In genomic region chr17:29726721-29727252, GRCh38 we compare ENCODE assay signal across 8 cellular contexts.
A peak's percentile ranks its signal among the peaks of the same experiment; 100 is the strongest.
DNase-seq lines count a peak whose midpoint lies in the region; ATAC-seq and TF ChIP-seq lines count a peak whose summit lies in the region.

No MANE protein-coding gene starts in this region.

- H3K9me2 ChIP-seq in PC-9 (ENCODE audit: insufficient read depth) = no peaks in the 10 kb centered on the region

- no peak overlapping the region for H2AFZ ChIP-seq in PC-9

- H4K20me1 ChIP-seq in PC-9 (ENCODE audit: insufficient read depth) = no peaks in the 10 kb centered on the region

- H3K36me3 ChIP-seq in PC-9 (ENCODE audit: low read depth) (no peaks in the 10 kb centered on the region), spleen (peaks cover 0 to 20% (median 0%) of the 10 kb centered on the region in 6 donors)

- H3K79me2 ChIP-seq in PC-9 (ENCODE audit: low read depth) = no peaks in the 10 kb centered on the region

- no peaks in the 10 kb centered on the region for H3K9me3 ChIP-seq in PC-9 (ENCODE audit: insufficient read depth, low read depth)
- H3K9me3 ChIP-seq in spleen = peaks cover 0 to 6% (median 3%) of the 10 kb centered on the region in 8 donors

- BruUV-seq in PC-9 (replicated peaks; lab: Mats Ljungman, UMichigan) = no TSS peak

- WGBS in spleen, 5 donors = 2 to 5% (median 3%) methylated on average over 2 of the region's 2 CpGs

- H3F3A ChIP-seq in PC-9 (ENCODE audit: insufficient read depth, low read depth) = no peaks in the 10 kb centered on the region

- TF ChIP-seq POLR2A in spleen (IDR thresholded peaks at IDR 0.05) = no peak

- no peak for TF ChIP-seq CTCF in PC-9 (conservative IDR thresholded peaks at IDR 0.05)
- TF ChIP-seq CTCF in spleen (IDR thresholded peaks at IDR 0.05 in 8 of 11, conservative IDR thresholded peaks at IDR 0.05 in 3 of 11) = no peak

- H3K27me3 ChIP-seq in PC-9 (ENCODE audit: insufficient read depth, low read depth) (no peaks in the 10 kb centered on the region), spleen (replicated peaks in 1 of 7) (no peaks in the 10 kb centered on the region)

- H3K4me3 ChIP-seq in PC-9 = no peak overlapping the region
- peak overlapping the region in 1 of 8 donors; percentile 28 for H3K4me3 ChIP-seq in spleen

- DNase-seq in SIG-M5 treated with dmso at 0.1 percent for 504 hours (lab: John Stamatoyannopoulos, UW; ENCODE audit: unreplicated experiment) (peak; percentile 66), SIG-M5 (lab: John Stamatoyannopoulos, UW) (no peak), PC-9 (no peak), epithelial cell of prostate (ENCODE audit: low read depth, low spot score) (no peak), spleen (no peak), activated gamma-delta T cell (lab: John Stamatoyannopoulos, UW) (no peak), pons (ENCODE audit: low spot score) (no peak)

- POLR2A ChIA-PET in PC-9 (lab: Charles Lee; ENCODE audit: unreplicated experiment) = no interaction called here

- H3K4me2 ChIP-seq in PC-9 = peak overlapping the region; percentile 0; the same call in 1 of the 2 replicates

- peaks cover 12% of the 10 kb centered on the region for H3K4me1 ChIP-seq in PC-9 (replicated peaks; ENCODE audit: insufficient read depth)
- peaks cover 42 to 99% (median 64%) of the 10 kb centered on the region in 6 donors for H3K4me1 ChIP-seq in spleen

- no peak overlapping the region for H3K27ac ChIP-seq in PC-9
- H3K27ac ChIP-seq in epithelial cell of prostate = peak overlapping the region; percentile 65
- peak overlapping the region; percentile 64 to 97 (median 84) for H3K27ac ChIP-seq in spleen

- intact Hi-C loops in PC-9 (cut with micrococcal nuclease; ENCODE audit: unreplicated experiment) = no loop called here
- intact Hi-C loops in spleen (cut with DNase I; ENCODE audit: low total_unique reads) = no loop called here

- CTCF ChIA-PET in PC-9 (lab: Charles Lee) = no interaction called here

- no peak for ATAC-seq in HG02763 (IDR thresholded peaks at IDR 0.05; ENCODE audit: unreplicated experiment)
